20 cellular contexts compared by ENCODE assay signal in genomic region chr1:113519561-113519960, GRCh38.
DNase-seq lines count a peak whose midpoint lies in the region; ATAC-seq, FAIRE-seq and TF ChIP-seq lines count a peak whose summit lies in the region.
"Had no signal": no experiment of that assay in that cellular context is flagged by ENCODE, and none has a peak within 500 bp of the region (broad histone marks: within the 10 kb centered on the region; RNA-seq: fewer than 3 reads in every experiment).

No MANE protein-coding gene starts in this region.

- TF ChIP-seq CTCF in fibroblast of the aortic adventitia (IDR thresholded peaks at IDR 0.05; ENCODE audit: insufficient read depth, low read length) (no peak), pancreas (IDR thresholded peaks at IDR 0.05) (no peak)

- H3K27ac ChIP-seq in pancreas = no peak overlapping the region
- H3K27ac ChIP-seq: parathyroid adenoma, thyroid gland had no signal

- H3K36me3 ChIP-seq in pancreas = no peaks in the 10 kb centered on the region
- H3K36me3 ChIP-seq: thyroid gland had no signal

- H3K9me3 ChIP-seq in pancreas = no peaks in the 10 kb centered on the region
- H3K9me3 ChIP-seq: thyroid gland had no signal

- ATAC-seq in pancreas = peak in 3 of 4 donors; percentile 18 to 35 (median 19)
- no peak for ATAC-seq in GM21576 (IDR thresholded peaks at IDR 0.05; ENCODE audit: unreplicated experiment)
- ATAC-seq in HG03521 (IDR thresholded peaks at IDR 0.05; ENCODE audit: unreplicated experiment) = no peak
- ATAC-seq in GM19023 (IDR thresholded peaks at IDR 0.05; ENCODE audit: unreplicated experiment) = no peak
- no peak for ATAC-seq in HG03469 (IDR thresholded peaks at IDR 0.05; ENCODE audit: unreplicated experiment)
- ATAC-seq: activated CD4-positive, CD25-positive, alpha-beta regulatory T cell treated with anti-CD3 and anti-CD28 coated beads, Interleukin-2, amount 50 U/mL, for 24 hours; left cardiac atrium had no signal

- H3K27me3 ChIP-seq in pancreas = no peaks in the 10 kb centered on the region
- H3K27me3 ChIP-seq: thyroid gland had no signal

- FAIRE-seq in pancreas (lab: Jason Lieb, UNC) = no peak
- FAIRE-seq: GM19239 had no signal

- DNase-seq in GM03348 (ENCODE audit: low spot score) (peak; percentile 11), T1000 (lab: John Stamatoyannopoulos, UW) (peak; percentile 3), fibroblast of the aortic adventitia (ENCODE audit: low read depth) (peak; percentile 75), pancreas (no peak)
- DNase-seq: DMS 273 treated with DMSO at 0.1 percent for 48 hours, hypothalamus, KBM-7, left cardiac atrium, NCI-H226, SHP77 treated with DMSO at 0.1 percent for 48 hours, T-helper 2 cell, thyroid gland had no signal

- no peak overlapping the region for H3K4me3 ChIP-seq in fibroblast of the aortic adventitia (ENCODE audit: low read depth, low read length)
- no peak overlapping the region for H3K4me3 ChIP-seq in pancreas
- H3K4me3 ChIP-seq: skin epidermis, thyroid gland had no signal

- peaks cover 6 to 14% (median 13%) of the 10 kb centered on the region in 3 donors for H3K4me1 ChIP-seq in pancreas
- H3K4me1 ChIP-seq: parathyroid adenoma had no signal

- intact Hi-C loops in pancreas (cut with DNase I) = no loop called here

Comparison
In these comparisons a context has a peak if more than half of its experiments do, and no peak if none do; other contexts are left out.
1. DNase-seq: peak in GM03348 (single experiment), T1000 (single experiment) and fibroblast of the aortic adventitia (single experiment); none in pancreas (0 of 6).
2. ATAC-seq: peak in pancreas (3 of 4); none in GM21576 (single experiment), HG03521 (single experiment), GM19023 (single experiment) and HG03469 (single experiment).